ENCODE assay signal across 24 cellular contexts in the genomic region with DNA sequence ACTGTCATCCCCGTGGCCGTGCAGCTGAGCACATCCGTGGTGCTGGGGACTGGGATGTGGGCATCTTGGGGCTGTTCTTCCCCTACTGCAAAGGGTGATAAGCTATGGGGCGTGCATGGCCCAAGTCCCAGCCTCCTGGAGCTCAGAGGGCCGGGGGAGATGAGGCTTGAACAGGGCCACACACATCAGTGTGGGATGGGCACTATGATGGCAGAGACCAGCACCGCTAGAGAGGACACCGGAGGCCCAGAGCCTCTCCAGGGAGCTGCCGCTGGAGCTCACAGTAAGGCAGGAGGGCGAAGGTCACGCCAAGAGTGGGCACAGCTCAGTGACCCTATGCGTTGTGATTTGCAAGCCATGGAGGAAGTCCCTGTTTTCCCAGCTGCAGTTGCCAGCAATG.
DNase-seq lines count a peak whose midpoint lies in the region; ATAC-seq, FAIRE-seq and TF ChIP-seq lines count a peak whose summit lies in the region.
"Had no signal": no experiment of that assay in that cellular context is flagged by ENCODE, and none has a peak within 500 bp of the region (broad histone marks: within the 10 kb centered on the region; RNA-seq: fewer than 3 reads in every experiment).

No MANE protein-coding gene starts in this region.

- H3K23ac ChIP-seq in H1 (ENCODE audit: insufficient read length) (no peak overlapping the region), neuronal stem cell (ENCODE audit: low read depth, low read length, poor library complexity) (no peak overlapping the region)

- no peaks in the 10 kb centered on the region; a peak in 2 of 7 replicates for H3K27me3 ChIP-seq in H1 (replicated peaks in 1 of 4; ENCODE audit: control insufficient read depth in 3 of 4, extremely low read depth in 1 of 4, insufficient read depth in 3 of 4, low read length in 3 of 4)
- H3K27me3 ChIP-seq in neuronal stem cell (ENCODE audit: control insufficient read depth in 3 of 3, insufficient read depth in 3 of 3, low read depth in 1 of 3, low read length in 3 of 3) = peaks cover 0 to 12% (median 0%) of the 10 kb centered on the region in 3 experiments
- peaks cover 9% of the 10 kb centered on the region for H3K27me3 ChIP-seq in upper lobe of right lung
- H3K27me3 ChIP-seq: BE2C, BLaER1 had no signal

- intact Hi-C loops in upper lobe of right lung (cut with DNase I) = no loop called here

- H3K4me2 ChIP-seq in H1 (ENCODE audit: insufficient read depth in 1 of 2, low read depth in 2 of 2, low read length in 2 of 2) = no peak overlapping the region
- H3K4me2 ChIP-seq in neuronal stem cell (ENCODE audit: insufficient read depth, low read length, poor library complexity, severe bottlenecking) = no peak overlapping the region
- H3K4me2 ChIP-seq: BLaER1 had no signal

- H3K9me3 ChIP-seq in H1 (ENCODE audit: insufficient read depth in 2 of 2, low read depth in 1 of 2, low read length in 1 of 2) (peaks cover 0 to 9% of the 10 kb centered on the region in 2 experiments; a peak in 1 of 4 replicates), neuronal stem cell (replicated peaks in 1 of 2; ENCODE audit: control insufficient read depth in 2 of 2, insufficient read depth in 1 of 2, low read depth in 1 of 2, low read length in 2 of 2) (peaks cover 0 to 6% of the 10 kb centered on the region in 2 donors), upper lobe of right lung (no peaks in the 10 kb centered on the region)
- H3K9me3 ChIP-seq: BE2C had no signal

- no peak for FAIRE-seq in H1 (lab: Jason Lieb, UNC)
- FAIRE-seq: A204.1, GM12878, GM19239 had no signal

- H2BK12ac ChIP-seq in H1 (ENCODE audit: low read depth, low read length) (peak overlapping the region; percentile 80; the same call in 1 of the 2 replicates), neuronal stem cell (ENCODE audit: low read length) (no peak overlapping the region)

- H3K4me3 ChIP-seq in H1 (ENCODE audit: extremely low read depth in 1 of 4, insufficient read depth in 2 of 4, low read depth in 3 of 4, low read length in 4 of 4) (no peak overlapping the region), neuronal stem cell (ENCODE audit: low read length in 2 of 2) (no peak overlapping the region), upper lobe of right lung (no peak overlapping the region)
- H3K4me3 ChIP-seq: BLaER1, GM12878 had no signal

- H4K8ac ChIP-seq in H1 (ENCODE audit: extremely low read depth, insufficient read depth, low read length) (no peak overlapping the region), neuronal stem cell (ENCODE audit: low read depth, low read length) (no peak overlapping the region)

- no peak for TF ChIP-seq CTCF in H1 (IDR thresholded peaks at IDR 0.05; ENCODE audit: control extremely low read depth in 1 of 3, insufficient read depth in 1 of 3, low read depth in 1 of 3, low read length in 3 of 3)
- TF ChIP-seq CTCF in upper lobe of right lung (IDR thresholded peaks at IDR 0.05) = no peak

- H2AFZ ChIP-seq in H1 (ENCODE audit: low read length) (no peak overlapping the region), neuronal stem cell (ENCODE audit: low read length) (no peak overlapping the region)

- H2AK5ac ChIP-seq in H1 (ENCODE audit: low read depth, low read length) (no peak overlapping the region), neuronal stem cell (ENCODE audit: low read depth, low read length) (peak overlapping the region; percentile 24)

- H3K36me3 ChIP-seq in H1 (ENCODE audit: control insufficient read depth in 2 of 4, insufficient read depth in 4 of 4, low read length in 3 of 4) = no peaks in the 10 kb centered on the region
- no peaks in the 10 kb centered on the region for H3K36me3 ChIP-seq in neuronal stem cell (replicated peaks in 1 of 2; ENCODE audit: control insufficient read depth in 2 of 2, insufficient read depth in 2 of 2, low read length in 2 of 2)
- no peaks in the 10 kb centered on the region for H3K36me3 ChIP-seq in upper lobe of right lung
- H3K36me3 ChIP-seq: BE2C, BLaER1 had no signal

- CTCF ChIA-PET in H1 (lab: Charles Lee; ENCODE audit: partially characterized antibody) = interaction anchor here (0.6 to 3.9 kb wide), 8 partner anchors 9 to 764 kb away, joined by 3 to 13 read pairs (median 4); no protein-coding TSS in a partner anchor

- H3K27ac ChIP-seq in H1 (ENCODE audit: low read depth, low read length) (no peak overlapping the region), neuronal stem cell (replicated peaks; ENCODE audit: low read length) (no peak overlapping the region), upper lobe of right lung (no peak overlapping the region)
- H3K27ac ChIP-seq: BLaER1 had no signal

- H3K9ac ChIP-seq in H1 (replicated peaks in 1 of 4; ENCODE audit: extremely low read depth in 1 of 4, low read depth in 3 of 4, low read length in 3 of 4) (no peak overlapping the region), neuronal stem cell (ENCODE audit: low read depth, low read length, poor library complexity) (no peak overlapping the region)
- H3K9ac ChIP-seq: BLaER1 had no signal

- H3K18ac ChIP-seq in H1 (ENCODE audit: extremely low read depth, low read length) (no peak overlapping the region), neuronal stem cell (ENCODE audit: low read length) (peak overlapping the region; percentile 61)

- no peak overlapping the region for H4K91ac ChIP-seq in H1 (replicated peaks; ENCODE audit: insufficient read length, low read length)
- H4K91ac ChIP-seq in neuronal stem cell (ENCODE audit: low read depth, low read length, poor library complexity) = no peak overlapping the region

- no peaks in the 10 kb centered on the region for H3K23me2 ChIP-seq in H1 (ENCODE audit: low read depth, low read length)

- H4K5ac ChIP-seq in H1 (ENCODE audit: insufficient read length, low read depth, low read length) = no peak overlapping the region

- DNase-seq in H1 (ENCODE audit: low read depth in 1 of 2, low spot score in 2 of 2) (no peak), neuronal stem cell (ENCODE audit: low spot score) (no peak), upper lobe of right lung (peak; percentile 45), NCI-H1048 (lab: John Stamatoyannopoulos, UW) (no peak)
- DNase-seq in stimulated activated naive CD4-positive, alpha-beta T cell (lab: John Stamatoyannopoulos, UW) = no peak
- DNase-seq: 8988T; ACHN; BE2C; C1 segment of cervical spinal cord; CD4-positive, alpha-beta memory T cell; CD4-positive, CD25-positive, alpha-beta regulatory T cell; CD8-positive, alpha-beta memory T cell; COR-L47; DMS 273 treated with DMSO at 0.1 percent for 48 hours; DMS153; DMS53; DMS79; DND-41; EL; GDM1 had no signal

- 83% methylated on average over 11 of the region's 11 CpGs; no CpG with 5 or more reads in 1 of the 2 experiments for WGBS in H1 (ENCODE audit: extremely low coverage in 1 of 2, insufficient coverage in 1 of 2, insufficient read length in 1 of 2, insufficient replicate concordance in 2 of 2, low coverage in 1 of 2, low lambda C conversion rate in 2 of 2, missing lambda C conversion rate in 1 of 2), 2 experiments
- no CpG with 5 or more reads among the region's 11 CpGs for WGBS in neuronal stem cell (ENCODE audit: extremely low coverage in 2 of 2, insufficient read length in 2 of 2, insufficient replicate concordance in 1 of 2), 2 donors

- ATAC-seq in upper lobe of right lung = no peak
- ATAC-seq: GM12878 had no signal

- TF ChIP-seq EP300 in H1 (IDR thresholded peaks at IDR 0.05; ENCODE audit: borderline replicate concordance in 1 of 2, low read depth in 2 of 2, low read length in 2 of 2) = no peak

- no peak overlapping the region for H2BK120ac ChIP-seq in H1 (replicated peaks; ENCODE audit: low read depth, low read length)
- H2BK120ac ChIP-seq in neuronal stem cell (ENCODE audit: low read depth, low read length) = no peak overlapping the region

- H2BK5ac ChIP-seq in H1 (ENCODE audit: low read depth, low read length) (no peak overlapping the region), neuronal stem cell (ENCODE audit: low read length) (no peak overlapping the region)

- no peak for TF ChIP-seq POLR2A in H1 (IDR thresholded peaks at IDR 0.05; ENCODE audit: control extremely low read depth in 1 of 2, low read depth in 2 of 2, low read length in 2 of 2)

- no peak overlapping the region for H3K56ac ChIP-seq in H1 (replicated peaks; ENCODE audit: insufficient read length, low read depth, low read length)

- H3K14ac ChIP-seq in H1 (ENCODE audit: insufficient read length) = no peak overlapping the region
- no peak overlapping the region for H3K14ac ChIP-seq in neuronal stem cell (ENCODE audit: low read length)

- H2BK20ac ChIP-seq in H1 (ENCODE audit: low read length) = no peak overlapping the region

- H3K79me1 ChIP-seq in H1 (ENCODE audit: low read depth, low read length) (0 out of 2 replicates have a peak, but pooled peaks cover 2% of the 10 kb centered on the region), neuronal stem cell (ENCODE audit: low read depth, low read length) (no peaks in the 10 kb centered on the region)

- TF ChIP-seq RAD21 in H1 (IDR thresholded peaks at IDR 0.05 in 1 of 2, conservative IDR thresholded peaks at IDR 0.05 in 1 of 2; ENCODE audit: low read depth in 2 of 2, low read length in 2 of 2) = no peak

- H3K4me1 ChIP-seq in H1 (replicated peaks in 1 of 4; ENCODE audit: control insufficient read depth in 3 of 4, insufficient read depth in 4 of 4, low read length in 3 of 4) (peaks cover 0 to 12% (median 7%) of the 10 kb centered on the region in 4 experiments; a peak in 5 of 7 replicates), neuronal stem cell (ENCODE audit: control insufficient read depth in 2 of 2, insufficient read depth in 1 of 2, low read depth in 1 of 2, low read length in 2 of 2) (peaks cover 0 to 13% of the 10 kb centered on the region in 2 donors), upper lobe of right lung (no peaks in the 10 kb centered on the region)
- H3K4me1 ChIP-seq: BLaER1 had no signal

- POLR2A ChIA-PET in H1 (lab: Charles Lee; ENCODE audit: partially characterized antibody) = interaction anchor here (1.3 kb wide), 1 partner anchor 11 kb away, joined by 5 read pairs; no protein-coding TSS in a partner anchor

- no peak overlapping the region for H3K4ac ChIP-seq in H1 (replicated peaks; ENCODE audit: insufficient read length, low read depth, low read length)
- H3K4ac ChIP-seq in neuronal stem cell (ENCODE audit: low read length) = no peak overlapping the region

- no peaks in the 10 kb centered on the region for H4K20me1 ChIP-seq in H1 (replicated peaks in 1 of 2; ENCODE audit: control insufficient read depth in 1 of 2, insufficient read depth in 2 of 2, low read length in 2 of 2)
- H4K20me1 ChIP-seq: BLaER1 had no signal

- H3K79me2 ChIP-seq in H1 (ENCODE audit: control insufficient read depth in 1 of 2, insufficient read depth in 2 of 2, low read length in 2 of 2) = no peaks in the 10 kb centered on the region

- no peak overlapping the region for H2BK15ac ChIP-seq in H1 (ENCODE audit: low read length)
- H2BK15ac ChIP-seq in neuronal stem cell (ENCODE audit: low read length) = peak overlapping the region; percentile 10

TF ChIP-seq in H1, 55 proteins besides CTCF, POLR2A, EP300 and RAD21 (continues in another document):
- TF ChIP-seq, protein P1, sequence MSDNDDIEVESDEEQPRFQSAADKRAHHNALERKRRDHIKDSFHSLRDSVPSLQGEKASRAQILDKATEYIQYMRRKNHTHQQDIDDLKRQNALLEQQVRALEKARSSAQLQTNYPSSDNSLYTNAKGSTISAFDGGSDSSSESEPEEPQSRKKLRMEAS (IDR thresholded peaks at IDR 0.05) = no peak
- TF ChIP-seq CTBP2 (IDR thresholded peaks at IDR 0.05; ENCODE audit: borderline replicate concordance, insufficient read depth, insufficient read length, low read length) (no peak), NANOG (IDR thresholded peaks at IDR 0.05; ENCODE audit: insufficient read depth, low read depth, low read length, poor library complexity, severe bottlenecking) (no peak)
